9 cellular contexts compared by ENCODE assay signal in the genomic region with DNA sequence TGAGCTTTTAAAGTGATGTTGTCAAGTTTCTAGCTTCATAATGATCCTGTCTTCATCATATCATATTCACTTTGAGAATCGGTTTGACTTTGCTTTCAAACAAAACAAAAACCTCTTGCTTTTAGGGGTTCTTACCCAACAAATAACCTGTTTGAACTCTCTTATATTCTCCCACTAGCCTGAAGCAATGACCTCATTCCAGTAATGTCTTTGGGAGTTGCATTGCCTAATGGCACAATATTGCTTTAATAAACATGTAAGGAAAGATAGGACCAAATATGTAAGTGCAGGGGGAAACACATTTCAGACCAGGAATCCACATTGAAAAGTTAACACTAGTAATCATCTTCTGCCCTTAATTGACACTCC. TPM values are rescaled to one million over a fixed set of nuclear protein-coding genes. Genes with fewer than 3 reads are reported as not detected.
DNase-seq lines count a peak whose midpoint lies in the region; ATAC-seq and TF ChIP-seq lines count a peak whose summit lies in the region.
"Had no signal": no experiment of that assay in that cellular context is flagged by ENCODE, and none has a peak within 500 bp of the region (broad histone marks: within the 10 kb centered on the region; RNA-seq: fewer than 3 reads in every experiment).

No MANE protein-coding gene starts in this region.

- TF ChIP-seq POLR2A in testis (IDR thresholded peaks at IDR 0.05), result no peak

- CTCF ChIA-PET in activated CD4-positive, alpha-beta T cell treated with anti-CD3 and anti-CD28 coated beads, Interleukin-2, amount 10 ng/mL, durations not matched to agents 7 days and 5 days (lab: Charles Lee), result interaction anchor here (0.9 to 2.6 kb wide), 3 partner anchors 9 to 27 kb away, joined by 3 to 19 read pairs (median 4); partner anchors contain the start of gene WBP11

- WGBS in testis, 2 donors, result 34 to 49% methylated on average over 1 of the region's 1 CpG

- DNase-seq in activated CD4-positive, alpha-beta T cell treated with anti-CD3 and anti-CD28 coated beads, Interleukin-2, amount 10 ng/mL, durations not matched to agents 7 days and 5 days, result no peak
- DNase-seq in activated CD4-positive, alpha-beta T cell treated with anti-CD3 and anti-CD28 coated beads for 4 hours, result no peak
- no peak for DNase-seq in activated naive CD4-positive, alpha-beta T cell treated with anti-CD3 and anti-CD28 coated beads, Interleukin-2, amount 50 U/mL, for 72 hours (ENCODE audit: low spot score in 2 of 2)
- DNase-seq in testis (no peak), COR-L47 (lab: John Stamatoyannopoulos, UW) (no peak), NCI-H1092 treated with DMSO at 0.1 percent for 48 hours (lab: John Stamatoyannopoulos, UW) (no peak)

- peak overlapping the region; percentile 87; the same call in 1 of the 2 replicates for H3K9ac ChIP-seq in iPS-20b (ENCODE audit: low read depth, low read length)

- no peak for ATAC-seq in activated naive CD4-positive, alpha-beta T cell treated with anti-CD3 and anti-CD28 coated beads, Interleukin-2, amount 50 U/mL, for 72 hours
- ATAC-seq in GM18511 (IDR thresholded peaks at IDR 0.05; ENCODE audit: unreplicated experiment), result no peak
- ATAC-seq: K562 had no signal

- TF ChIP-seq CTCF in testis (IDR thresholded peaks at IDR 0.05), result no peak

- POLR2A ChIA-PET in activated CD4-positive, alpha-beta T cell treated with anti-CD3 and anti-CD28 coated beads, Interleukin-2, amount 10 ng/mL, durations not matched to agents 7 days and 5 days (lab: Charles Lee), result interaction anchor here (1.0 to 2.6 kb wide), 2 partner anchors 27 to 30 kb away, joined by 3 to 11 read pairs; partner anchors contain the start of genes C12orf60 and WBP11

- H3K4me3 ChIP-seq in iPS-20b (ENCODE audit: low read length) (peak overlapping the region; percentile 90), testis (peak overlapping the region; percentile 77 to 85)
- H3K4me3 ChIP-seq: K562 had no signal

- peaks cover 47% of the 10 kb centered on the region for H3K4me1 Mint-ChIP-seq in activated CD4-positive, alpha-beta T cell treated with anti-CD3 and anti-CD28 coated beads, Interleukin-2, amount 10 ng/mL, durations not matched to agents 7 days and 5 days

- no peaks in the 10 kb centered on the region for H3K36me3 ChIP-seq in iPS-20b (ENCODE audit: insufficient read depth, low read depth, low read length)
- H3K36me3 ChIP-seq in testis (ENCODE audit: low read depth, missing control alignments), result no peaks in the 10 kb centered on the region

- no peaks in the 10 kb centered on the region for H3K9me3 Mint-ChIP-seq in activated CD4-positive, alpha-beta T cell treated with anti-CD3 and anti-CD28 coated beads, Interleukin-2, amount 10 ng/mL, durations not matched to agents 7 days and 5 days
- H3K9me3 Mint-ChIP-seq in activated naive CD4-positive, alpha-beta T cell treated with anti-CD3 and anti-CD28 coated beads, Interleukin-2, amount 50 U/mL, for 72 hours, result no peaks in the 10 kb centered on the region

- H3K9me3 ChIP-seq in iPS-20b (ENCODE audit: insufficient read depth, low read depth, low read length) (no peaks in the 10 kb centered on the region), testis (no peaks in the 10 kb centered on the region)

- H3K27ac Mint-ChIP-seq in activated CD4-positive, alpha-beta T cell treated with anti-CD3 and anti-CD28 coated beads, Interleukin-2, amount 10 ng/mL, durations not matched to agents 7 days and 5 days, result peak overlapping the region; percentile 98
- H3K27ac Mint-ChIP-seq in activated naive CD4-positive, alpha-beta T cell treated with anti-CD3 and anti-CD28 coated beads, Interleukin-2, amount 50 U/mL, for 72 hours, result peak overlapping the region; percentile 97 to 100

- peaks cover 20% of the 10 kb centered on the region; the same call in 1 of the 2 replicates for H3K4me1 ChIP-seq in iPS-20b (ENCODE audit: insufficient read depth, low read length)
- peaks cover 15% of the 10 kb centered on the region for H3K4me1 ChIP-seq in testis

- no peaks in the 10 kb centered on the region for H3K27me3 Mint-ChIP-seq in activated CD4-positive, alpha-beta T cell treated with anti-CD3 and anti-CD28 coated beads, Interleukin-2, amount 10 ng/mL, durations not matched to agents 7 days and 5 days

- intact Hi-C loops in testis (cut with DNase I; ENCODE audit: low total_unique reads), result no loop called here

- no peaks in the 10 kb centered on the region for H3K27me3 ChIP-seq in iPS-20b (ENCODE audit: insufficient read depth, low read length)
- no peaks in the 10 kb centered on the region for H3K27me3 ChIP-seq in testis

- H3K4me3 Mint-ChIP-seq in activated CD4-positive, alpha-beta T cell treated with anti-CD3 and anti-CD28 coated beads, Interleukin-2, amount 10 ng/mL, durations not matched to agents 7 days and 5 days, result peak overlapping the region; percentile 96

- H3K36me3 Mint-ChIP-seq in activated CD4-positive, alpha-beta T cell treated with anti-CD3 and anti-CD28 coated beads, Interleukin-2, amount 10 ng/mL, durations not matched to agents 7 days and 5 days (ENCODE audit: low read depth), result peaks cover 16% of the 10 kb centered on the region
- peaks cover 24 to 32% of the 10 kb centered on the region in 2 donors for H3K36me3 Mint-ChIP-seq in activated naive CD4-positive, alpha-beta T cell treated with anti-CD3 and anti-CD28 coated beads, Interleukin-2, amount 50 U/mL, for 72 hours

- no peak overlapping the region for H3K27ac ChIP-seq in iPS-20b (ENCODE audit: low read length)
- peak overlapping the region; percentile 90 to 93 for H3K27ac ChIP-seq in testis

RNA-seq across cellular contexts. Expression of gene WBP11, which starts 27.6 kb away (rescaled TPM):
- total RNA-seq in activated CD4-positive, alpha-beta T cell treated with anti-CD3 and anti-CD28 coated beads, Interleukin-2, amount 10 ng/mL, durations not matched to agents 7 days and 5 days, result 10 to 100 TPM; 83.9 to 95.7 TPM
- 100 to 1,000 TPM in 1 of 2 donors, 10 to 100 TPM in 1; 95.5 to 120 TPM for total RNA-seq in activated naive CD4-positive, alpha-beta T cell treated with anti-CD3 and anti-CD28 coated beads, Interleukin-2, amount 50 U/mL, for 72 hours
- total RNA-seq in testis, result 10 to 100 TPM; 37.8 to 41.7 TPM
- 117 TPM for polyA plus RNA-seq in testis (ENCODE audit: insufficient read depth, low read depth, low replicate concordance)

RNA-seq across cellular contexts. Expression of gene C12orf60, which starts 27.8 kb away (rescaled TPM):
- total RNA-seq in activated CD4-positive, alpha-beta T cell treated with anti-CD3 and anti-CD28 coated beads, Interleukin-2, amount 10 ng/mL, durations not matched to agents 7 days and 5 days, result 1 to 10 TPM in 1 of 2 experiments, under 1 TPM in 1; 1.00 to 1.3 TPM
- total RNA-seq in activated naive CD4-positive, alpha-beta T cell treated with anti-CD3 and anti-CD28 coated beads, Interleukin-2, amount 50 U/mL, for 72 hours, result 1 to 10 TPM; 2.6 to 4.6 TPM
- total RNA-seq in testis, result 10 to 100 TPM in 1 of 2 donors, 1 to 10 TPM in 1; 5.3 to 11.7 TPM
- polyA plus RNA-seq in testis (ENCODE audit: insufficient read depth, low read depth, low replicate concordance), result 20.6 TPM

RNA-seq across cellular contexts. Expression of gene SMCO3, which starts 38.3 kb away (rescaled TPM):
- total RNA-seq in activated CD4-positive, alpha-beta T cell treated with anti-CD3 and anti-CD28 coated beads, Interleukin-2, amount 10 ng/mL, durations not matched to agents 7 days and 5 days, result not detected
- total RNA-seq in activated naive CD4-positive, alpha-beta T cell treated with anti-CD3 and anti-CD28 coated beads, Interleukin-2, amount 50 U/mL, for 72 hours, result not detected
- under 1 TPM in 1 of 2 donors, not detected in 1; 0.39 TPM for total RNA-seq in testis
- 0.20 TPM for polyA plus RNA-seq in testis (ENCODE audit: insufficient read depth, low read depth, low replicate concordance)
- total RNA-seq: K562 had no signal
